13 cellular contexts compared by ENCODE assay signal in genomic region chr7:70734436-70734835, GRCh38.
"Had no signal": no experiment of that assay in that cellular context is flagged by ENCODE, and none has a peak within 500 bp of the region (broad histone marks: within the 10 kb centered on the region; RNA-seq: fewer than 3 reads in every experiment).

No MANE protein-coding gene starts in this region.

- H3K4me3 Mint-ChIP-seq: activated CD4-positive, alpha-beta T cell treated with anti-CD3 and anti-CD28 coated beads, Interleukin-2, amount 10 ng/mL, durations not matched to agents 7 days and 5 days; memory B cell; T-helper 1 cell treated with Interleukin-12 subunit alpha and Interleukin-12 subunit beta and Interleukin-4 antibody, amounts not matched to agents 30 μg/mL and 1 μg/mL, for 36 hours had no signal

- H3K9me3 Mint-ChIP-seq: T-helper 1 cell treated with Interleukin-12 subunit alpha and Interleukin-12 subunit beta and Interleukin-4 antibody, amounts not matched to agents 30 μg/mL and 1 μg/mL, for 36 hours had no signal

- H3K27ac Mint-ChIP-seq: activated CD4-positive, alpha-beta T cell treated with anti-CD3 and anti-CD28 coated beads, Interleukin-2, amount 10 ng/mL, durations not matched to agents 7 days and 5 days; activated naive CD4-positive, alpha-beta T cell treated with anti-CD3 and anti-CD28 coated beads, Interleukin-2, amount 50 U/mL, for 72 hours; memory B cell; T-helper 1 cell treated with Interleukin-12 subunit alpha and Interleukin-12 subunit beta and Interleukin-4 antibody, amounts not matched to agents 30 μg/mL and 1 μg/mL, for 36 hours had no signal

- DNase-seq: activated CD4-positive, alpha-beta T cell treated with anti-CD3 and anti-CD28 coated beads, Interleukin-2, amount 10 ng/mL, durations not matched to agents 7 days and 5 days; activated CD4-positive, CD25-positive, alpha-beta regulatory T cell; amygdala; esophagus squamous epithelium; foreskin keratinocyte; head of caudate nucleus; stimulated activated CD4-positive, alpha-beta T cell treated with anti-CD3 and anti-CD28 coated beads, Interleukin-15, amount 100 ng/mL, for 24 hours; stimulated activated CD4-positive, alpha-beta T cell treated with anti-CD3 and anti-CD28 coated beads, Interleukin-4, amount 100 ng/mL, for 24 hours; stomach had no signal

- H3K27me3 Mint-ChIP-seq: activated CD4-positive, alpha-beta T cell treated with anti-CD3 and anti-CD28 coated beads, Interleukin-2, amount 10 ng/mL, durations not matched to agents 7 days and 5 days; memory B cell had no signal

- ATAC-seq: activated naive CD4-positive, alpha-beta T cell treated with anti-CD3 and anti-CD28 coated beads, Interleukin-2, amount 50 U/mL, for 72 hours; foreskin keratinocyte; left lobe of liver had no signal
